In the genomic region with DNA sequence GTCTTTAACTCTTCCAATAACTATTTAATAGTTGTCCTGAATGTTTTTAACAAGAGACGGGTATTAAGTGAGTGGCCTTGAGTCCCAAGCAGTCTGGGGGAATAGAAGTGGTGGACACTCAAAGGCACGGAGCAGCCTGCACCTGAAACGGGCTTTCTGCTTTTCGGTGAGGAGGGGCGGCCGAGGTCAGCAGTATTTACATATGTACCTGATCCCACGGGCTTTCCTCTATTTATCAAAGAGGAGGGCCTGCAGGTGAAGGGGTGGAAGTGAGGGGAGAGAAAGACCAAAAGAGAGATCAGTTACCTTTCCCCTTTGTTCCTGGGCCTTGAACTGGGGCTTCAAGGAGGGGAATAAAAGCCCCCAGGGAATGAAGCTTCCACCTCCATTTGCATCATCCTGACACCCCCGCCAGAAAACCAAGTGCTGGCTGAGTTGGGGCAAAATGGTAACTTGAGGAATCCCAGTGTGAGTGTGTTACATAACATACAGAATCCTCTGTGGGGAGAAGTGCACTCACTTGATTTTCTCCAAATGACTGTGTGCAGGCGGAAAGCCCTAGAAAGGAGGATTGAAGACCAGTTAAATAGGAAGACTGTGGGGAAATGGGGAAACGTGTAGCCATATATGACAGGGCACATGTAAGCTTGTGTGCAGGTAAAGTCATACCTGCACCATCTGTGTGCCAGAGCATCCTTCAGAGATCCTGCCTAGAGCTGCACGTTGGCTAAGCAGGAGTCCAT, we compare ENCODE assay signal across 2 cellular contexts.
TF ChIP-seq lines count a peak whose summit lies in the region.

No MANE protein-coding gene starts in this region.

TF ChIP-seq in GM23338, 12 proteins besides CTCF, POLR2A, EP300 and RAD21:
- TF ChIP-seq CREB1 (CRISPR knock-in tag; IDR thresholded peaks at IDR 0.05; ENCODE audit: low read depth) (no peak), EZH2 (IDR thresholded peaks at IDR 0.05; ENCODE audit: low read depth, unreplicated experiment) (peak; percentile 65)

TF ChIP-seq in H1, 55 proteins besides CTCF, POLR2A, EP300 and RAD21:
- TF ChIP-seq KDM4A (IDR thresholded peaks at IDR 0.05; ENCODE audit: low read depth, low read length, severe bottlenecking) (no peak), ZNF274 (IDR thresholded peaks at IDR 0.05; ENCODE audit: borderline replicate concordance, extremely low read depth, low read length) (no peak), CHD1 (IDR thresholded peaks at IDR 0.05; ENCODE audit: low read depth, low read length) (no peak), SUZ12 (IDR thresholded peaks at IDR 0.05; ENCODE audit: low read length) (peak; percentile 28; the same call in 1 of the 2 replicates), KDM1A (IDR thresholded peaks at IDR 0.05; ENCODE audit: borderline replicate concordance, low read length) (no peak), RNF2 (IDR thresholded peaks at IDR 0.05; ENCODE audit: borderline replicate concordance, low read depth, low read length, missing control alignments, poor library complexity, severe bottlenecking) (peak; percentile 45)
